ENCODE assay signal across 21 cellular contexts in the genomic region with DNA sequence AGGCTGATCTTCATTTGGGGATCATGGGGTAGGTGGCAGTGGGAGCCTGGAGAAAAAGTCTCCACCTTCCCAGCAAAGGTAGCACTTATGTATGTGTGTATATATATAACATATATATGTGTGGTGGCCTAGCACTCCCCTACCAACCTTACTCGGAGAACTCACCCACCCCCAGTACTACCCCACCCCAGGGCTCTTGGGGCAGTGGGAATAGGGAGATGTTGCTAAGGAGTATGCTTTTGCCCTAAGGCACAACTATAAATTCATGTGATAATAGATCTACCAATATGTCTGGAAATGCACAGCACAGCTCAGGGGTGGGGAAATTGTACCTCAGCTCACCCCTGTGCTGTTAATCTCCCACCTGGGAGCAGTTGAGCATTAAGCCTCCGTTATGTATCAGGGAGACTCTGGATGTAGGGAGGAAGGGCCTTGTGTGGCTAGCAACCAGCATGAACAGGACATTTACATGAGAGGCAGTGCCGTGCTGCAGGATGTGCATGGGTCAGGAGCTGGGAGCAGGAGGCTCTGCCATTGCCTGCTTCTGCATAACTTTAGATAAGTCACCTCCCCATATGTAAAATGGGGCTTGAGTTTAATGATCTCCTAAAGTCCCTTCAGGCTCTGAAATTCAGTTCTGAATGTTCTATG. TPM values are rescaled to one million over a fixed set of nuclear protein-coding genes. Genes with fewer than 3 reads are reported as not detected.
"Had no signal": no experiment of that assay in that cellular context is flagged by ENCODE, and none has a peak within 500 bp of the region (broad histone marks: within the 10 kb centered on the region; RNA-seq: fewer than 3 reads in every experiment).

No MANE protein-coding gene starts in this region.

- H3K36me3 Mint-ChIP-seq: activated CD4-positive, alpha-beta memory T cell treated with anti-CD3 and anti-CD28 coated beads for 36 hours; activated naive CD8-positive, alpha-beta T cell treated with anti-CD3 and anti-CD28 coated beads, Interleukin-2, amount 10 ng/mL, durations not matched to agents 7 days and 5 days; natural killer cell had no signal

- H3K9me3 Mint-ChIP-seq: activated naive CD8-positive, alpha-beta T cell treated with anti-CD3 and anti-CD28 coated beads, Interleukin-2, amount 10 ng/mL, durations not matched to agents 7 days and 5 days had no signal

- H3K9ac ChIP-seq: parathyroid adenoma had no signal

- H3K27me3 ChIP-seq: body of pancreas, heart left ventricle, thyroid gland had no signal

- H3K36me3 ChIP-seq: heart left ventricle, neutrophil, thyroid gland had no signal

- H3K4me1 Mint-ChIP-seq: activated B cell treated with CpG ODN at 0.5 μM for 24 hours; activated naive CD8-positive, alpha-beta T cell treated with anti-CD3 and anti-CD28 coated beads, Interleukin-2, amount 10 ng/mL, durations not matched to agents 7 days and 5 days; immature natural killer cell; natural killer cell had no signal

- H3K27ac ChIP-seq: body of pancreas, heart left ventricle, neutrophil, parathyroid adenoma, thyroid gland had no signal

- H3K9me3 ChIP-seq: body of pancreas, neutrophil, thyroid gland had no signal

- H3K27ac Mint-ChIP-seq: activated B cell treated with CpG ODN at 0.5 μM for 24 hours; activated CD4-positive, alpha-beta memory T cell treated with anti-CD3 and anti-CD28 coated beads for 36 hours; activated naive CD8-positive, alpha-beta T cell treated with anti-CD3 and anti-CD28 coated beads, Interleukin-2, amount 10 ng/mL, durations not matched to agents 7 days and 5 days; immature natural killer cell; natural killer cell had no signal

- H3K4me3 ChIP-seq: body of pancreas, heart left ventricle, thyroid gland had no signal

- H3K4me3 Mint-ChIP-seq: activated B cell treated with CpG ODN at 0.5 μM for 24 hours; activated CD4-positive, alpha-beta memory T cell treated with anti-CD3 and anti-CD28 coated beads for 36 hours; activated naive CD8-positive, alpha-beta T cell treated with anti-CD3 and anti-CD28 coated beads, Interleukin-2, amount 10 ng/mL, durations not matched to agents 7 days and 5 days; immature natural killer cell; natural killer cell had no signal

- FAIRE-seq: frontal cortex had no signal

- H3K79me2 ChIP-seq: parathyroid adenoma had no signal

- H3K4me1 ChIP-seq: body of pancreas, parathyroid adenoma, thyroid gland had no signal

- ATAC-seq: body of pancreas, natural killer cell had no signal

- DNase-seq: activated B cell treated with CpG ODN at 0.5 μM for 24 hours; activated CD4-positive, alpha-beta T cell treated with anti-CD3 and anti-CD28 coated beads for 4 hours; activated naive CD4-positive, alpha-beta T cell; activated naive CD8-positive, alpha-beta T cell treated with anti-CD3 and anti-CD28 coated beads, Interleukin-2, amount 10 ng/mL, durations not matched to agents 7 days and 5 days; activated T-cell treated with anti-CD3 and anti-CD28 coated beads for 4 hours; amygdala; body of pancreas; dermis blood vessel endothelial cell; effector memory CD4-positive, alpha-beta T cell; heart left ventricle; immature natural killer cell; natural killer cell; stimulated activated CD8-positive, alpha-beta memory T cell treated with anti-CD3 and anti-CD28 coated beads, Interleukin-4, amount 100 ng/mL, for 48 hours; stimulated activated naive CD4-positive, alpha-beta T cell treated with Interleukin-2 at 50 U/mL for 16 hours; SW 1271; thyroid gland had no signal

- H2AFZ ChIP-seq: parathyroid adenoma had no signal

RNA-seq across cellular contexts. Expression of a gene that starts 57.3 kb away (rescaled TPM):
- total RNA-seq: activated CD4-positive, alpha-beta memory T cell treated with anti-CD3 and anti-CD28 coated beads for 36 hours; body of pancreas; dermis blood vessel endothelial cell; frontal cortex; natural killer cell; thyroid gland; urinary bladder had no signal
- polyA plus RNA-seq: heart left ventricle, immature natural killer cell, urinary bladder had no signal
